Comparison of ENCODE assay signal across 1 cellular context in the genomic region with DNA sequence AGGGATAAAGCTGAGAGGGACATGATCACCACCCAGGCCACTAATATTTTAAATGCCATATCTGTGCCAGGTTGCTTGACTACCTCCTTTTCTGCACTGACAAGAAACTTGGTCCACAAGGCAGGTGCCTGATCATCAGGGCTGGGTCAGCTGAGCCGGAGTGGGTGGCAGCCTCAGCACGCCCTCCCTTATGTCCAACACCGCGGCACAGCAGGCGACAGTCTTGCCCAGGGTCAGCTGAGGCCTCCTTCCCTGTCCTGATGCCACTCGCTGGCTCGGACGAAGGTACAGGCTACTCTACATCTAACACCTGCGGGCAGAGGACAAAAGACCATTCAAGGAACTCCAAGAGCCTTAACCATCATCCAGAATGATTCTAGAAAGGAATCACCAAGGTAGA.
TF ChIP-seq lines count a peak whose summit lies in the region.

No MANE protein-coding gene starts in this region.

TF ChIP-seq in SK-N-SH treated with all-trans-retinoic acid at 6 μM for 48 hours, 23 proteins besides CTCF, POLR2A, EP300 and RAD21 (continued from another document):
- TF ChIP-seq, protein P1, sequence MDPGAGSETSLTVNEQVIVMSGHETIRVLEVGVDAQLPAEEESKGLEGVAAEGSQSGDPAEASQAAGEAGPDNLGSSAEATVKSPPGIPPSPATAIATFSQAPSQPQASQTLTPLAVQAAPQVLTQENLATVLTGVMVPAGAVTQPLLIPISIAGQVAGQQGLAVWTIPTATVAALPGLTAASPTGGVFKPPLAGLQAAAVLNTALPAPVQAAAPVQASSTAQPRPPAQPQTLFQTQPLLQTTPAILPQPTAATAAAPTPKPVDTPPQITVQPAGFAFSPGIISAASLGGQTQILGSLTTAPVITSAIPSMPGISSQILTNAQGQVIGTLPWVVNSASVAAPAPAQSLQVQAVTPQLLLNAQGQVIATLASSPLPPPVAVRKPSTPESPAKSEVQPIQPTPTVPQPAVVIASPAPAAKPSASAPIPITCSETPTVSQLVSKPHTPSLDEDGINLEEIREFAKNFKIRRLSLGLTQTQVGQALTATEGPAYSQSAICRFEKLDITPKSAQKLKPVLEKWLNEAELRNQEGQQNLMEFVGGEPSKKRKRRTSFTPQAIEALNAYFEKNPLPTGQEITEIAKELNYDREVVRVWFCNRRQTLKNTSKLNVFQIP (CRISPR knock-in tag; IDR thresholded peaks at IDR 0.05; ENCODE audit: borderline replicate concordance, low read depth) = no peak
- TF ChIP-seq, protein P2, sequence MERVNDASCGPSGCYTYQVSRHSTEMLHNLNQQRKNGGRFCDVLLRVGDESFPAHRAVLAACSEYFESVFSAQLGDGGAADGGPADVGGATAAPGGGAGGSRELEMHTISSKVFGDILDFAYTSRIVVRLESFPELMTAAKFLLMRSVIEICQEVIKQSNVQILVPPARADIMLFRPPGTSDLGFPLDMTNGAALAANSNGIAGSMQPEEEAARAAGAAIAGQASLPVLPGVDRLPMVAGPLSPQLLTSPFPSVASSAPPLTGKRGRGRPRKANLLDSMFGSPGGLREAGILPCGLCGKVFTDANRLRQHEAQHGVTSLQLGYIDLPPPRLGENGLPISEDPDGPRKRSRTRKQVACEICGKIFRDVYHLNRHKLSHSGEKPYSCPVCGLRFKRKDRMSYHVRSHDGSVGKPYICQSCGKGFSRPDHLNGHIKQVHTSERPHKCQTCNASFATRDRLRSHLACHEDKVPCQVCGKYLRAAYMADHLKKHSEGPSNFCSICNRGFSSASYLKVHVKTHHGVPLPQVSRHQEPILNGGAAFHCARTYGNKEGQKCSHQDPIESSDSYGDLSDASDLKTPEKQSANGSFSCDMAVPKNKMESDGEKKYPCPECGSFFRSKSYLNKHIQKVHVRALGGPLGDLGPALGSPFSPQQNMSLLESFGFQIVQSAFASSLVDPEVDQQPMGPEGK (CRISPR knock-in tag; IDR thresholded peaks at IDR 0.05; ENCODE audit: borderline replicate concordance) = no peak
- TF ChIP-seq PPARA (CRISPR knock-in tag; IDR thresholded peaks at IDR 0.05; ENCODE audit: borderline replicate concordance) = no peak
